In genomic region chr12:98780261-98780660, GRCh38 we compare ENCODE assay signal across 18 cellular contexts.
"Had no signal": no experiment of that assay in that cellular context is flagged by ENCODE, and none has a peak within 500 bp of the region (broad histone marks: within the 10 kb centered on the region; RNA-seq: fewer than 3 reads in every experiment).

No MANE protein-coding gene starts in this region.

- H3K27ac ChIP-seq: coronary artery, heart left ventricle, parathyroid adenoma, prostate gland, skin epidermis had no signal

- H3K27ac Mint-ChIP-seq: naive B cell; nephron; stimulated activated naive B cell treated with anti-CD40 and anti-IgM and Interleukin-4, amounts not matched to agents 10 μg/mL and 1 μg/mL and 100 μg/mL, for 72 hours had no signal

- H3K9me3 ChIP-seq: heart left ventricle, prostate gland had no signal

- H3K9ac ChIP-seq: parathyroid adenoma had no signal

- FAIRE-seq: frontal cortex, islet of Langerhans had no signal

- H3K4me3 ChIP-seq: coronary artery, heart left ventricle, prostate gland, skin epidermis had no signal

- H3K4me1 ChIP-seq: heart left ventricle, parathyroid adenoma, prostate gland had no signal

- H3K4me3 Mint-ChIP-seq: naive B cell; nephron; stimulated activated naive B cell treated with anti-CD40 and anti-IgM and Interleukin-4, amounts not matched to agents 10 μg/mL and 1 μg/mL and 100 μg/mL, for 72 hours had no signal

- H2AFZ ChIP-seq: parathyroid adenoma had no signal

- H3K36me3 Mint-ChIP-seq: stimulated activated naive B cell treated with anti-CD40 and anti-IgM and Interleukin-4, amounts not matched to agents 10 μg/mL and 1 μg/mL and 100 μg/mL, for 72 hours had no signal

- H3K4me1 Mint-ChIP-seq: naive B cell; stimulated activated naive B cell treated with anti-CD40 and anti-IgM and Interleukin-4, amounts not matched to agents 10 μg/mL and 1 μg/mL and 100 μg/mL, for 72 hours had no signal

- DNase-seq: effector CD8-positive, alpha-beta T cell; heart left ventricle; hypothalamus; kidney glomerular epithelial cell; mesendoderm; naive B cell; occipital lobe; stimulated activated CD4-positive, alpha-beta T cell treated with anti-CD3 and anti-CD28 coated beads, Interleukin-2, amount 100 ng/mL, for 24 hours; stimulated activated CD4-positive, alpha-beta T cell treated with anti-CD3 and anti-CD28 coated beads, Interleukin-4, amount 100 ng/mL, for 4 hours; stimulated activated naive B cell treated with anti-CD40 and anti-IgM and Interleukin-4, amounts not matched to agents 10 μg/mL and 1 μg/mL and 100 μg/mL, for 72 hours; trophoblast cell had no signal

- H3K9me3 Mint-ChIP-seq: nephron; stimulated activated naive B cell treated with anti-CD40 and anti-IgM and Interleukin-4, amounts not matched to agents 10 μg/mL and 1 μg/mL and 100 μg/mL, for 72 hours had no signal

- H3K79me2 ChIP-seq: parathyroid adenoma had no signal

- H3K36me3 ChIP-seq: heart left ventricle, prostate gland had no signal
